31 cellular contexts compared by ENCODE assay signal in genomic region chr3:102457644-102458043, GRCh38. TPM values are rescaled to one million over a fixed set of nuclear protein-coding genes. Genes with fewer than 3 reads are reported as not detected.
"Had no signal": no experiment of that assay in that cellular context is flagged by ENCODE, and none has a peak within 500 bp of the region (broad histone marks: within the 10 kb centered on the region; RNA-seq: fewer than 3 reads in every experiment).

No MANE protein-coding gene starts in this region.

- H3K4me3 ChIP-seq: body of pancreas, esophagus muscularis mucosa, gastroesophageal sphincter had no signal

- FAIRE-seq: colon had no signal

- DNase-seq: activated B cell treated with CpG ODN at 0.5 μM for 24 hours; activated CD4-positive, alpha-beta T cell treated with anti-CD3 and anti-CD28 coated beads for 48 hours; activated CD4-positive, alpha-beta T cell treated with anti-CD3 and anti-CD28 coated beads, Interleukin-2, amount 50 U/mL, for 1 hour; activated CD4-positive, alpha-beta T cell treated with anti-CD3 and anti-CD28 coated beads, Interleukin-2, amount 50 U/mL, for 48 hours; activated CD8-positive, alpha-beta memory T cell treated with anti-CD3 and anti-CD28 coated beads for 24 hours; activated CD8-positive, alpha-beta T cell treated with anti-CD3 and anti-CD28 coated beads for 36 hours; activated effector memory CD4-positive, alpha-beta T cell treated with Interleukin-2 at 50 U/mL for 16 hours; activated gamma-delta T cell treated with Interleukin-2 at 50 U/mL for 16 hours; activated naive CD4-positive, alpha-beta T cell treated with anti-CD3 and anti-CD28 coated beads, Interleukin-2, amount 50 U/mL, for 16 hours; activated naive CD4-positive, alpha-beta T cell treated with Interleukin-2 at 50 U/mL for 16 hours; activated T-cell treated with anti-CD3 and anti-CD28 coated beads, Interleukin-2, amount 50 U/mL, for 4 hours; amniotic stem cell; aorta; body of pancreas; caudate nucleus; cortex of kidney; dermis blood vessel endothelial cell; effector CD4-positive, alpha-beta T cell; effector memory CD8-positive, alpha-beta T cell; erythroblast; foreskin keratinocyte; T-helper 2 cell; WERI-Rb-1 had no signal

- H3K36me3 ChIP-seq: esophagus muscularis mucosa, gastroesophageal sphincter, WERI-Rb-1 had no signal

- H3K4me1 ChIP-seq: esophagus muscularis mucosa, gastroesophageal sphincter had no signal

- ATAC-seq: activated CD4-positive, CD25-positive, alpha-beta regulatory T cell treated with anti-CD3 and anti-CD28 coated beads, Interleukin-2, amount 50 U/mL, for 24 hours; activated CD8-positive, alpha-beta T cell treated with anti-CD3 and anti-CD28 coated beads for 36 hours; activated T-cell treated with anti-CD3 and anti-CD28 coated beads, Interleukin-2, amount 50 U/mL, for 4 hours; activated T-helper 17 cell treated with anti-CD3 and anti-CD28 coated beads, Interleukin-2, amount 50 U/mL, for 72 hours; effector memory CD8-positive, alpha-beta T cell; foreskin keratinocyte; gastroesophageal sphincter had no signal

- H3K27ac ChIP-seq: esophagus muscularis mucosa, foreskin keratinocyte, gastroesophageal sphincter, WERI-Rb-1 had no signal

- H3K9me3 ChIP-seq: body of pancreas, esophagus muscularis mucosa, gastroesophageal sphincter had no signal

- H3K27me3 ChIP-seq: body of pancreas, esophagus muscularis mucosa, foreskin keratinocyte, gastroesophageal sphincter had no signal

RNA-seq across cellular contexts. Expression of gene ZPLD1, which starts 22.8 kb away (rescaled TPM):
- total RNA-seq: activated B cell treated with CpG ODN at 0.5 μM for 24 hours; activated CD8-positive, alpha-beta T cell treated with anti-CD3 and anti-CD28 coated beads for 36 hours; activated T-cell treated with anti-CD3 and anti-CD28 coated beads, Interleukin-2, amount 50 U/mL, for 4 hours; chondrocyte; glomerular endothelial cell; T-helper 1 cell treated with Interleukin-12 subunit alpha and Interleukin-12 subunit beta and Interleukin-4 antibody, amounts not matched to agents 30 ng/mL and 1 ng/mL, for 36 hours had no signal
- polyA plus RNA-seq: aorta had no signal
